8 cellular contexts compared by ENCODE assay signal in genomic region chr11:108220721-108221346, GRCh38. TPM values are rescaled to one million over a fixed set of nuclear protein-coding genes. Genes with fewer than 3 reads are reported as not detected.
DNase-seq lines count a peak whose midpoint lies in the region; ATAC-seq and TF ChIP-seq lines count a peak whose summit lies in the region.

No MANE protein-coding gene starts in this region.

- peak overlapping the region; percentile 89 for H2AFZ ChIP-seq in GM23248

- DNase-seq in GM23248 (peak; percentile 31), SK-N-MC (ENCODE audit: low read depth, low spot score) (no peak), stomach (no peak), cerebellar cortex (ENCODE audit: low spot score) (no peak), NCI-H187 treated with DMSO at 0.1 percent for 48 hours (lab: John Stamatoyannopoulos, UW) (no peak), D341Med (ENCODE audit: low spot score) (no peak)

- 41% methylated on average over 5 of the region's 5 CpGs for WGBS in GM23248 (ENCODE audit: low coverage in 1 of 2, low lambda C conversion rate in 2 of 2, missing lambda C conversion rate in 2 of 2), 2 experiments
- WGBS in gastroesophageal sphincter (ENCODE audit: low coverage in 1 of 2), 2 donors: 39 to 42% methylated on average over 5 of the region's 5 CpGs
- WGBS in stomach, 5 donors: 43 to 48% (median 48%) methylated on average over 5 of the region's 5 CpGs

- H3K27ac ChIP-seq in GM23248 (peak overlapping the region; percentile 95), SK-N-MC (no peak overlapping the region), gastroesophageal sphincter (peak overlapping the region in 2 of 4 donors; percentile 84 to 95), stomach (peak overlapping the region in 2 of 5 donors; percentile 95 to 98)

- H3K4me2 ChIP-seq in GM23248 (ENCODE audit: unreplicated experiment): peak overlapping the region; percentile 97

- H3K36me3 ChIP-seq in GM23248 (ENCODE audit: low read depth): no peaks in the 10 kb centered on the region
- peaks cover 14% of the 10 kb centered on the region for H3K36me3 ChIP-seq in SK-N-MC (ENCODE audit: insufficient read depth, low read length)
- H3K36me3 ChIP-seq in gastroesophageal sphincter: no peaks in the 10 kb centered on the region
- no peaks in the 10 kb centered on the region for H3K36me3 ChIP-seq in stomach

- in situ Hi-C loops in GM23248 (cut with MboI): no loop called here

- H3K4me3 ChIP-seq in GM23248: peak overlapping the region; percentile 93
- peak overlapping the region; percentile 100 for H3K4me3 ChIP-seq in SK-N-MC
- H3K4me3 ChIP-seq in gastroesophageal sphincter: peak overlapping the region; percentile 59 to 82
- peak overlapping the region; percentile 71 to 86 (median 79) for H3K4me3 ChIP-seq in stomach

- no peaks in the 10 kb centered on the region for H4K20me1 ChIP-seq in GM23248 (ENCODE audit: insufficient read depth)

- TF ChIP-seq POLR2A in gastroesophageal sphincter (IDR thresholded peaks at IDR 0.05) (no peak), stomach (IDR thresholded peaks at IDR 0.05) (no peak)

- H3K4me1 ChIP-seq in GM23248 (ENCODE audit: insufficient read depth) (peaks cover 35% of the 10 kb centered on the region), gastroesophageal sphincter (peaks cover 9 to 65% (median 15%) of the 10 kb centered on the region in 3 donors), stomach (peaks cover 21 to 66% (median 46%) of the 10 kb centered on the region in 4 donors)

- peaks cover 42% of the 10 kb centered on the region for H3F3A ChIP-seq in GM23248 (ENCODE audit: insufficient read depth)

- TF ChIP-seq EP300 in gastroesophageal sphincter (IDR thresholded peaks at IDR 0.05): no peak
- no peak for TF ChIP-seq EP300 in stomach (IDR thresholded peaks at IDR 0.05)

- H3K27me3 ChIP-seq in GM23248 (replicated peaks; ENCODE audit: insufficient read depth) (no peaks in the 10 kb centered on the region), gastroesophageal sphincter (no peaks in the 10 kb centered on the region), stomach (no peaks in the 10 kb centered on the region)

- H3K9me2 ChIP-seq in GM23248 (ENCODE audit: insufficient read depth): no peaks in the 10 kb centered on the region

- intact Hi-C loops in stomach (cut with DNase I; ENCODE audit: low total_unique reads): no loop called here

- ATAC-seq in gastroesophageal sphincter (no peak), GM19035 (IDR thresholded peaks at IDR 0.05; ENCODE audit: unreplicated experiment) (no peak)

- H3K9ac ChIP-seq in GM23248 (peak overlapping the region; percentile 94), SK-N-MC (ENCODE audit: insufficient read length) (peak overlapping the region; percentile 99)

- H3K9me3 ChIP-seq in GM23248 (ENCODE audit: low read depth) (no peaks in the 10 kb centered on the region), SK-N-MC (ENCODE audit: low read depth, low read length) (no peaks in the 10 kb centered on the region), gastroesophageal sphincter (no peaks in the 10 kb centered on the region), stomach (no peaks in the 10 kb centered on the region)

- H3K79me2 ChIP-seq in GM23248 (ENCODE audit: insufficient read depth): peaks cover 87% of the 10 kb centered on the region

- TF ChIP-seq CTCF in gastroesophageal sphincter (IDR thresholded peaks at IDR 0.05): no peak
- no peak for TF ChIP-seq CTCF in stomach (IDR thresholded peaks at IDR 0.05)

RNA-seq across cellular contexts. Expression of gene NPAT, which starts 1.6 kb away (rescaled TPM):
- total RNA-seq in GM23248 (2014; rRNA removed; shearing (Covaris generic)): 9.6 and 11.1 TPM in 2 replicates
- polyA plus RNA-seq in GM23248 (2016; fragmentation: Nextera tagmentation; extraction: Ambion mirVana) (6.8 and 8.5 TPM in 2 replicates), stomach (1 to 10 TPM; 2.1 to 3.5 (median 2.1) TPM)
- total RNA-seq in gastroesophageal sphincter (10 to 100 TPM in 3 of 4 donors, 1 to 10 TPM in 1; 9.5 to 14.9 (median 12.4) TPM), stomach (10 to 100 TPM in 4 of 5 donors, 1 to 10 TPM in 1; 4.6 to 36.6 (median 19.0) TPM)

RNA-seq across cellular contexts. Expression of gene ATM, which starts 2.0 kb away (rescaled TPM):
- total RNA-seq in GM23248 (2014; rRNA removed; shearing (Covaris generic)): 69.2 and 109 TPM in 2 replicates
- polyA plus RNA-seq in GM23248 (2016; fragmentation: Nextera tagmentation; extraction: Ambion mirVana): 11.2 and 16.5 TPM in 2 replicates
- 10 to 100 TPM; 36.3 to 88.6 (median 50.2) TPM for total RNA-seq in gastroesophageal sphincter
- total RNA-seq in stomach: 100 to 1,000 TPM; 110 to 518 (median 124) TPM
- polyA plus RNA-seq in stomach: 10 to 100 TPM in 1 of 3 donors, 1 to 10 TPM in 2; 3.1 to 11.3 (median 9.0) TPM
